ENCODE assay signal across 14 cellular contexts in the genomic region with DNA sequence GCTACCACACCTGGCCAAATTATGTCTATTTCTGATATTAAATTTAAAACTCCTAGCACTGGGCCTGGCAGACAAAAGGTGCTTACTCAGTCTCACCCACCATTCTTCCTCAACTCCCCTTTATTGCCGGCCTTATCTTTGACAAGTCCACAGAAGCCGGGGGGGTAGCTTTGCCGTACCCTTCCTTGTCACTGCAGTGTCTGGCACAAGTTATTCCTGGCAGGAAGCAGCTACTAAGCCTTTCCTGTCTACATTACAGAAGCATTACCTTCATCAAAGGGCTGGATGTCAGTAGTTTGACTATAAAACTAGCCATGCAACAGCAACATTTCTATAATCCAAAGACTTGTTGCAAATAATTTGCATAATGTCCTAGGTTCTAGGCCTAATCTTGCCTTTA.
DNase-seq lines count a peak whose midpoint lies in the region; ATAC-seq and TF ChIP-seq lines count a peak whose summit lies in the region.
"Had no signal": no experiment of that assay in that cellular context is flagged by ENCODE, and none has a peak within 500 bp of the region (broad histone marks: within the 10 kb centered on the region; RNA-seq: fewer than 3 reads in every experiment).

No MANE protein-coding gene starts in this region.

- peak overlapping the region; percentile 15 for H3K4me3 Mint-ChIP-seq in endothelial cell (ENCODE audit: unreplicated experiment)
- H3K4me3 Mint-ChIP-seq in mesothelial cell of epicardium: no peak overlapping the region
- H3K4me3 Mint-ChIP-seq: CD4-positive, alpha-beta memory T cell; GM23338 had no signal

- no peak for TF ChIP-seq CTCF in endothelial cell (IDR thresholded peaks at IDR 0.05; ENCODE audit: unreplicated experiment)
- TF ChIP-seq CTCF in mesothelial cell of epicardium (IDR thresholded peaks at IDR 0.05; ENCODE audit: unreplicated experiment): no peak

- H3K27ac Mint-ChIP-seq in endothelial cell (ENCODE audit: unreplicated experiment) (peak overlapping the region; percentile 55), mesothelial cell of epicardium (peak overlapping the region; percentile 76)
- H3K27ac Mint-ChIP-seq: GM23338 had no signal

- H3K4me1 Mint-ChIP-seq in endothelial cell (ENCODE audit: unreplicated experiment) (peaks cover 6% of the 10 kb centered on the region), mesothelial cell of epicardium (peaks cover 3% of the 10 kb centered on the region)
- H3K4me1 Mint-ChIP-seq: CD4-positive, alpha-beta memory T cell had no signal

- H3K9me3 Mint-ChIP-seq in endothelial cell (ENCODE audit: unreplicated experiment) (no peaks in the 10 kb centered on the region), mesothelial cell of epicardium (no peaks in the 10 kb centered on the region)
- H3K9me3 Mint-ChIP-seq: GM23338 had no signal

- DNase-seq in left ventricle myocardium superior (no peak), Right ventricle myocardium superior (no peak), endothelial cell (ENCODE audit: low spot score) (no peak), mesothelial cell of epicardium (ENCODE audit: low spot score in 2 of 2, unreplicated experiment in 2 of 2) (no peak), COR-L47 (lab: John Stamatoyannopoulos, UW) (no peak), GM19238 (ENCODE audit: insufficient read length, low spot score) (no peak)
- DNase-seq: BE2C; CD4-positive, alpha-beta memory T cell; DMS153; DND-41; GDM1; H7 had no signal

- H3K36me3 Mint-ChIP-seq in endothelial cell (ENCODE audit: low read depth, unreplicated experiment): peaks cover 32% of the 10 kb centered on the region
- H3K36me3 Mint-ChIP-seq in mesothelial cell of epicardium: peaks cover 66% of the 10 kb centered on the region
- H3K36me3 Mint-ChIP-seq: CD4-positive, alpha-beta memory T cell had no signal

- ATAC-seq in left ventricle myocardium superior (peak; percentile 52), Right ventricle myocardium superior (ENCODE audit: poor library complexity) (no peak), GM18520 (IDR thresholded peaks at IDR 0.05; ENCODE audit: unreplicated experiment) (no peak)
- ATAC-seq: GM23338 had no signal

- H3K27me3 Mint-ChIP-seq in endothelial cell (ENCODE audit: unreplicated experiment): no peaks in the 10 kb centered on the region
- H3K27me3 Mint-ChIP-seq in mesothelial cell of epicardium (ENCODE audit: low read depth): no peaks in the 10 kb centered on the region

- intact Hi-C loops in left ventricle myocardium superior (cut with micrococcal nuclease): no loop called here
- intact Hi-C loops in Right ventricle myocardium superior (cut with DNase I): no loop called here
